In the genomic region with DNA sequence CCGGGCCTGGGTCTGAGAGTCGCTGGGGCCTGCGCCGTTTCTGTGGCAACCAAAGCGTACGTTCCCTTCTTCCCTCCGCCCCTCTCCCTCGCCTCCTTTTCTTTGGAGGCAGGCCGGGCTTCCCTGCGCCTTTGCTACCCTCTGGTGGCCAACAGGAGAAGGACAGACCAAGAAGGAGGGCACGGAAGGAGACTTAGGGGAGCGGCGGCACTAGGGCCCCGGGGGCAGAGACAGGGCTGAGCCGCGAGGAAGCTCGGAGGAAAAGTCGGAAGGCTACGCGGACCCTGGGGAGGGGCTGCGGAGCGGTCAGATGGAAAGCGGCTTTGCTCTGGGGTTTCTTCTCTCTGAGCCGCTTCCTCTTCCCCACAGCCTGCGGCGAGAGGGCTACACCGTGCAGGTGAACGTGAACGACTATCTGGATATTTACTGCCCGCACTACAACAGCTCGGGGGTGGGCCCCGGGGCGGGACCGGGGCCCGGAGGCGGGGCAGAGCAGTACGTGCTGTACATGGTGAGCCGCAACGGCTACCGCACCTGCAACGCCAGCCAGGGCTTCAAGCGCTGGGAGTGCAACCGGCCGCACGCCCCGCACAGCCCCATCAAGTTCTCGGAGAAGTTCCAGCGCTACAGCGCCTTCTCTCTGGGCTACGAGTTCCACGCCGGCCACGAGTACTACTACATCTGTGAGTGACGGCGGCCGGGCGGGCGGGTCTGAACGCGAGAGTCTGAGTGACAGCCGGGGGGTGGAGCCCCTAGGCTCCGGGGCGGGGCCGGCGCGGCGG, we compare ENCODE assay signal across 8 cellular contexts. TPM values are rescaled to one million over a fixed set of nuclear protein-coding genes. Genes with fewer than 3 reads are reported as not detected.
A peak's percentile ranks its signal among the peaks of the same experiment; 100 is the strongest.
DNase-seq lines count a peak whose midpoint lies in the region; ATAC-seq and TF ChIP-seq lines count a peak whose summit lies in the region.

No MANE protein-coding gene starts in this region.

- H3F3A ChIP-seq in OCI-LY1 (ENCODE audit: insufficient read depth, low read length): no peaks in the 10 kb centered on the region

- H3K27me3 ChIP-seq in OCI-LY1 (ENCODE audit: insufficient read depth, low read length) (peaks cover 6% of the 10 kb centered on the region; the same call in 1 of the 2 replicates), mononuclear cell (ENCODE audit: insufficient read depth, low read length) (peaks cover 40% of the 10 kb centered on the region)

- peaks cover 51% of the 10 kb centered on the region for H3K4me1 ChIP-seq in OCI-LY1 (ENCODE audit: insufficient read depth, low read length, severe bottlenecking)
- H3K4me1 ChIP-seq in mononuclear cell (ENCODE audit: insufficient read depth, low read length): peaks cover 60% of the 10 kb centered on the region

- peak overlapping the region; percentile 65 for H3K4me3 ChIP-seq in OCI-LY1 (ENCODE audit: low read depth, low read length, poor library complexity, severe bottlenecking)
- H3K4me3 ChIP-seq in epithelial cell of esophagus (ENCODE audit: low read length): peak overlapping the region; percentile 71
- H3K4me3 ChIP-seq in mononuclear cell (ENCODE audit: low read length): peak overlapping the region; percentile 73

- H3K27ac ChIP-seq in OCI-LY1 (ENCODE audit: low read depth, low read length, poor library complexity, severe bottlenecking): peak overlapping the region; percentile 90

- H3K9ac ChIP-seq in OCI-LY1 (ENCODE audit: low read length): peak overlapping the region; percentile 58

- H3K4me2 ChIP-seq in OCI-LY1 (ENCODE audit: low read length): peak overlapping the region; percentile 93

- H3K79me2 ChIP-seq in OCI-LY1 (ENCODE audit: insufficient read depth, low read length): no peaks in the 10 kb centered on the region

- H2AFZ ChIP-seq in OCI-LY1 (ENCODE audit: low read length): no peak overlapping the region

- ATAC-seq in GM21528 (IDR thresholded peaks at IDR 0.05; ENCODE audit: low FRiP score, unreplicated experiment): peak; percentile 74

- TF ChIP-seq CTCF in OCI-LY1 (IDR thresholded peaks at IDR 0.05; ENCODE audit: low read length): peak; percentile 90
- peak; percentile 86 for TF ChIP-seq CTCF in epithelial cell of esophagus (IDR thresholded peaks at IDR 0.05; ENCODE audit: insufficient read depth, low read depth, low read length, missing control alignments)

- H3K9me3 ChIP-seq in OCI-LY1 (ENCODE audit: low read length): no peaks in the 10 kb centered on the region
- H3K9me3 ChIP-seq in mononuclear cell (ENCODE audit: low read depth, low read length): no peaks in the 10 kb centered on the region

- no peaks in the 10 kb centered on the region for H3K9me2 ChIP-seq in OCI-LY1 (ENCODE audit: low read depth, low read length)

- H3K36me3 ChIP-seq in OCI-LY1 (ENCODE audit: insufficient read depth, low read length): no peaks in the 10 kb centered on the region

- no peaks in the 10 kb centered on the region for H4K20me1 ChIP-seq in OCI-LY1 (ENCODE audit: insufficient read depth, low read length)

- DNase-seq in DMS114 treated with DMSO at 0.1 percent for 48 hours (lab: John Stamatoyannopoulos, UW; ENCODE audit: unreplicated experiment) (peak; percentile 99), HuH-7.5 (ENCODE audit: low spot score) (peak; percentile 97), activated T-cell treated with anti-CD3 and anti-CD28 coated beads for 1 hour (ENCODE audit: low read depth) (peak; percentile 88), epithelial cell of esophagus (ENCODE audit: low read depth) (peak; percentile 94)
- DNase-seq in stimulated activated CD8-positive, alpha-beta memory T cell treated with anti-CD3 and anti-CD28 coated beads, Interleukin-2, amount 100 ng/mL, for 48 hours (ENCODE audit: low read depth in 2 of 2): peak; percentile 87 to 92

RNA-seq across cellular contexts. Expression of gene EFNA3, which starts 6.3 kb away (rescaled TPM):
- 0.21 TPM for total RNA-seq in mononuclear cell

RNA-seq across cellular contexts. Expression of gene EFNA4, which starts 21.4 kb away (rescaled TPM):
- 2.4 TPM for total RNA-seq in mononuclear cell

RNA-seq across cellular contexts. Expression of gene ADAM15, which starts 33.8 kb away (rescaled TPM):
- total RNA-seq in mononuclear cell: 25.1 TPM

RNA-seq across cellular contexts. Expression of gene EFNA1, which starts 42.8 kb away (rescaled TPM):
- 0.84 TPM for total RNA-seq in mononuclear cell

RNA-seq across cellular contexts. Expression of gene SLC50A1, which starts 50.7 kb away (rescaled TPM):
- total RNA-seq in mononuclear cell: 22.4 TPM

Comparison
In these comparisons a context has a peak if more than half of its experiments do, and no peak if none do; other contexts are left out.
1. Peak in every context shown above with its lines: DNase-seq, ATAC-seq, H3K4me3 ChIP-seq and H3K27ac ChIP-seq.